ENCODE assay signal across 28 cellular contexts in genomic region chr5:44795496-44795895, GRCh38.
"Had no signal": no experiment of that assay in that cellular context is flagged by ENCODE, and none has a peak within 500 bp of the region (broad histone marks: within the 10 kb centered on the region; RNA-seq: fewer than 3 reads in every experiment).

No MANE protein-coding gene starts in this region.

- H3K4me1 ChIP-seq: adrenal gland, body of pancreas, breast epithelium, Peyer's patch, SJSA1 had no signal

- H3K9ac ChIP-seq: SK-N-SH had no signal

- ATAC-seq: activated CD4-positive, alpha-beta T cell treated with anti-CD3 and anti-CD28 coated beads for 36 hours; activated CD4-positive, CD25-positive, alpha-beta regulatory T cell treated with anti-CD3 and anti-CD28 coated beads, Interleukin-2, amount 50 U/mL, for 24 hours; activated CD8-positive, alpha-beta T cell treated with anti-CD3 and anti-CD28 coated beads, Interleukin-2, amount 10 ng/mL, durations not matched to agents 7 days and 5 days; activated naive CD4-positive, alpha-beta T cell treated with anti-CD3 and anti-CD28 coated beads, Interleukin-2, amount 50 U/mL, for 72 hours; activated T-cell treated with anti-CD3 and anti-CD28 coated beads, Interleukin-2, amount 50 U/mL, for 4 hours; body of pancreas; PC-3 had no signal

- H3K4me2 ChIP-seq: SK-N-SH had no signal

- H3K36me3 ChIP-seq: adrenal gland, breast epithelium, Peyer's patch, SJSA1 had no signal

- H3K27ac ChIP-seq: adrenal gland, body of pancreas, breast epithelium, Peyer's patch, SJSA1 had no signal

- H3K4me3 ChIP-seq: adrenal gland, body of pancreas, breast epithelium, Peyer's patch, SJSA1 had no signal

- DNase-seq: activated CD4-positive, alpha-beta T cell treated with anti-CD3 and anti-CD28 coated beads for 36 hours; activated CD4-positive, alpha-beta T cell treated with anti-CD3 and anti-CD28 coated beads, Interleukin-2, amount 10 ng/mL, durations not matched to agents 7 days and 5 days; activated CD4-positive, alpha-beta T cell treated with anti-CD3 and anti-CD28 coated beads, Interleukin-2, amount 50 U/mL, for 48 hours; activated CD8-positive, alpha-beta T cell treated with anti-CD3 and anti-CD28 coated beads, Interleukin-2, amount 10 ng/mL, durations not matched to agents 7 days and 5 days; activated gamma-delta T cell treated with Interleukin-2 at 50 U/mL for 16 hours; activated naive CD4-positive, alpha-beta T cell treated with anti-CD3 and anti-CD28 coated beads for 36 hours; activated T-cell treated with anti-CD3 and anti-CD28 coated beads, Interleukin-2, amount 50 U/mL, for 4 hours; adrenal gland; body of pancreas; Karpas-422; KBM-7; NCI-H1105; NCI-H1417 treated with DMSO at 0.1 percent for 48 hours; NCI-H187 treated with DMSO at 0.1 percent for 48 hours; NCI-H2081 treated with DMSO at 0.1 percent for 48 hours; NCI-H510A treated with DMSO at 0.1 percent for 48 hours; NCI-H526 treated with DMSO at 0.1 percent for 48 hours; PC-3; Peyer's patch; RPMI8226; SHP77 treated with DMSO at 0.1 percent for 48 hours; SK-N-SH had no signal

- FAIRE-seq: astrocyte, TTC549 had no signal

- H3K27me3 ChIP-seq: adrenal gland, body of pancreas, breast epithelium, Peyer's patch, SJSA1 had no signal

- H3K9me3 ChIP-seq: adrenal gland, SJSA1, SK-N-SH had no signal
